In genomic region chr2:219433666-219434467, GRCh38 we compare ENCODE assay signal across 9 cellular contexts. TPM values are rescaled to one million over a fixed set of nuclear protein-coding genes. Genes with fewer than 3 reads are reported as not detected.
A peak's percentile ranks its signal among the peaks of the same experiment; 100 is the strongest.
DNase-seq lines count a peak whose midpoint lies in the region; ATAC-seq and TF ChIP-seq lines count a peak whose summit lies in the region.
"Had no signal": no experiment of that assay in that cellular context is flagged by ENCODE, and none has a peak within 500 bp of the region (broad histone marks: within the 10 kb centered on the region; RNA-seq: fewer than 3 reads in every experiment).

No MANE protein-coding gene starts in this region.

- H3K9me3 Mint-ChIP-seq in CD4-positive, alpha-beta T cell, result no peaks in the 10 kb centered on the region
- no peaks in the 10 kb centered on the region for H3K9me3 Mint-ChIP-seq in WTC11

- H3K36me3 ChIP-seq in right atrium auricular region, result no peaks in the 10 kb centered on the region

- H3K27ac ChIP-seq in CD4-positive, alpha-beta T cell (ENCODE audit: low read depth, low read length), result no peak overlapping the region
- peak overlapping the region; percentile 89 to 93 for H3K27ac ChIP-seq in right atrium auricular region

- H3K4me3 ChIP-seq in right atrium auricular region, result peak overlapping the region; percentile 46 to 58

- no peak for TF ChIP-seq CTCF in CD4-positive, alpha-beta T cell (IDR thresholded peaks at IDR 0.05)
- TF ChIP-seq CTCF in WTC11 (IDR thresholded peaks at IDR 0.05) (peak; percentile 66), right atrium auricular region (IDR thresholded peaks at IDR 0.05) (peak; percentile 22 to 58)

- peaks cover 27% of the 10 kb centered on the region for H3K27me3 ChIP-seq in CD4-positive, alpha-beta T cell (ENCODE audit: control insufficient read depth, insufficient read depth, low read length)
- no peaks in the 10 kb centered on the region for H3K27me3 ChIP-seq in right atrium auricular region

- H3K4me1 ChIP-seq in right atrium auricular region, result peaks cover 0 to 30% of the 10 kb centered on the region in 2 donors

- ATAC-seq in CD4-positive, alpha-beta T cell (ENCODE audit: poor library complexity), result peak; percentile 52
- ATAC-seq in WTC11 (peak; percentile 82), HG02981 (IDR thresholded peaks at IDR 0.05; ENCODE audit: unreplicated experiment) (no peak), GM19463 (IDR thresholded peaks at IDR 0.05; ENCODE audit: unreplicated experiment) (no peak), GM21529 (IDR thresholded peaks at IDR 0.05; ENCODE audit: unreplicated experiment) (no peak)
- ATAC-seq in stimulated activated naive CD8-positive, alpha-beta T cell treated with anti-CD3 and anti-CD28 coated beads, Interleukin-15, Interleukin-2, amounts not matched to agents 100 U/mL and 50 U/mL, for 24 hours, result peak; percentile 11

- POLR2A ChIA-PET in CD4-positive, alpha-beta T cell (lab: Charles Lee), result interaction anchor here (1.7 kb wide), 1 partner anchor 64 kb away, joined by 4 read pairs; no protein-coding TSS in a partner anchor
- POLR2A ChIA-PET in WTC11 (lab: Charles Lee), result interaction anchor here (0.7 to 1.4 kb wide), 3 partner anchors 14 to 46 kb away, joined by 4 to 5 read pairs (median 4); partner anchors contain the start of gene DNPEP

- CTCF ChIA-PET in CD4-positive, alpha-beta T cell (lab: Charles Lee), result no interaction called here
- CTCF ChIA-PET in WTC11 (lab: Charles Lee), result interaction anchor here (0.6 to 6.7 kb wide), 39 partner anchors 8 to 222 kb away, joined by 3 to 119 read pairs (median 8); partner anchors contain the start of genes CHPF, DES, DNAJB2 and DNPEP

- H3K9me3 ChIP-seq in CD4-positive, alpha-beta T cell (ENCODE audit: control insufficient read depth, low read length), result no peaks in the 10 kb centered on the region
- no peaks in the 10 kb centered on the region for H3K9me3 ChIP-seq in right atrium auricular region

- no peaks in the 10 kb centered on the region for H3K4me1 Mint-ChIP-seq in CD4-positive, alpha-beta T cell (ENCODE audit: low read depth)
- peaks cover 8% of the 10 kb centered on the region for H3K4me1 Mint-ChIP-seq in WTC11

- peaks cover 32% of the 10 kb centered on the region for H3K27me3 Mint-ChIP-seq in CD4-positive, alpha-beta T cell
- peaks cover 15% of the 10 kb centered on the region for H3K27me3 Mint-ChIP-seq in WTC11 (ENCODE audit: low read depth)

- H3K27ac Mint-ChIP-seq in CD4-positive, alpha-beta T cell, result no peak overlapping the region
- H3K27ac Mint-ChIP-seq in WTC11, result 0 out of 2 replicates have a peak overlapping the region, but pooled peaks have one; percentile 33

- intact Hi-C loops in CD4-positive, alpha-beta T cell (cut with DNase I, micrococcal nuclease), result loop anchor here in 1 of 2 experiments (1.0 kb wide), 1 partner anchor 31 kb away; no protein-coding TSS in a partner anchor

- H3K4me3 Mint-ChIP-seq in CD4-positive, alpha-beta T cell, result no peak overlapping the region
- H3K4me3 Mint-ChIP-seq in WTC11, result peak overlapping the region; percentile 71

- no peaks in the 10 kb centered on the region for H3K36me3 Mint-ChIP-seq in CD4-positive, alpha-beta T cell (ENCODE audit: low read depth)
- H3K36me3 Mint-ChIP-seq in WTC11, result no peaks in the 10 kb centered on the region

- no peak for DNase-seq in CD4-positive, alpha-beta T cell
- peak; percentile 25 for DNase-seq in HK-2 (ENCODE audit: unreplicated experiment)
- DNase-seq in WTC11 (ENCODE audit: low spot score), result peak; percentile 88
- no peak for DNase-seq in right atrium auricular region (ENCODE audit: low spot score)
- peak; percentile 60 for DNase-seq in stimulated activated naive CD8-positive, alpha-beta T cell treated with anti-CD3 and anti-CD28 coated beads, Interleukin-15, Interleukin-2, amounts not matched to agents 100 U/mL and 50 U/mL, for 24 hours

TF ChIP-seq in WTC11, 78 proteins besides CTCF, POLR2A, EP300 and RAD21:
- 0 out of 2 replicates have a peak, but pooled peaks have one; percentile 52 for TF ChIP-seq NFE2L1 (CRISPR knock-in tag; IDR thresholded peaks at IDR 0.05)
- TF ChIP-seq SMAD3 (CRISPR knock-in tag; IDR thresholded peaks at IDR 0.05; ENCODE audit: borderline replicate concordance), result no peak
- TF ChIP-seq ZNF317 (CRISPR knock-in tag; IDR thresholded peaks at IDR 0.05; ENCODE audit: borderline replicate concordance, low read depth), result no peak
- TF ChIP-seq, protein P1, sequence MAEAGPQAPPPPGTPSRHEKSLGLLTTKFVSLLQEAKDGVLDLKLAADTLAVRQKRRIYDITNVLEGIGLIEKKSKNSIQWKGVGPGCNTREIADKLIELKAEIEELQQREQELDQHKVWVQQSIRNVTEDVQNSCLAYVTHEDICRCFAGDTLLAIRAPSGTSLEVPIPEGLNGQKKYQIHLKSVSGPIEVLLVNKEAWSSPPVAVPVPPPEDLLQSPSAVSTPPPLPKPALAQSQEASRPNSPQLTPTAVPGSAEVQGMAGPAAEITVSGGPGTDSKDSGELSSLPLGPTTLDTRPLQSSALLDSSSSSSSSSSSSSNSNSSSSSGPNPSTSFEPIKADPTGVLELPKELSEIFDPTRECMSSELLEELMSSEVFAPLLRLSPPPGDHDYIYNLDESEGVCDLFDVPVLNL (CRISPR knock-in tag; IDR thresholded peaks at IDR 0.05; ENCODE audit: borderline replicate concordance, low read depth), result no peak
- no peak for TF ChIP-seq ZNF121 (CRISPR knock-in tag; IDR thresholded peaks at IDR 0.05)
- no peak for TF ChIP-seq ZNF232 (CRISPR knock-in tag; IDR thresholded peaks at IDR 0.05)
- TF ChIP-seq, protein P2, sequence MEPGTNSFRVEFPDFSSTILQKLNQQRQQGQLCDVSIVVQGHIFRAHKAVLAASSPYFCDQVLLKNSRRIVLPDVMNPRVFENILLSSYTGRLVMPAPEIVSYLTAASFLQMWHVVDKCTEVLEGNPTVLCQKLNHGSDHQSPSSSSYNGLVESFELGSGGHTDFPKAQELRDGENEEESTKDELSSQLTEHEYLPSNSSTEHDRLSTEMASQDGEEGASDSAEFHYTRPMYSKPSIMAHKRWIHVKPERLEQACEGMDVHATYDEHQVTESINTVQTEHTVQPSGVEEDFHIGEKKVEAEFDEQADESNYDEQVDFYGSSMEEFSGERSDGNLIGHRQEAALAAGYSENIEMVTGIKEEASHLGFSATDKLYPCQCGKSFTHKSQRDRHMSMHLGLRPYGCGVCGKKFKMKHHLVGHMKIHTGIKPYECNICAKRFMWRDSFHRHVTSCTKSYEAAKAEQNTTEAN (CRISPR knock-in tag; IDR thresholded peaks at IDR 0.05), result peak; percentile 67; the same call in 1 of the 2 replicates
- TF ChIP-seq ATF3 (CRISPR knock-in tag; conservative IDR thresholded peaks at IDR 0.05), result no peak
- TF ChIP-seq SP1 (CRISPR knock-in tag; conservative IDR thresholded peaks at IDR 0.05), result peak; percentile 66
- no peak for TF ChIP-seq TEAD1 (CRISPR knock-in tag; IDR thresholded peaks at IDR 0.05)
- TF ChIP-seq PRDM15 (CRISPR knock-in tag; IDR thresholded peaks at IDR 0.05), result peak; percentile 98
- no peak for TF ChIP-seq USF1 (CRISPR knock-in tag; IDR thresholded peaks at IDR 0.05)
- 0 out of 2 replicates have a peak, but pooled peaks have one; percentile 50 for TF ChIP-seq MYBL2 (CRISPR knock-in tag; IDR thresholded peaks at IDR 0.05)
- TF ChIP-seq ZNF671 (CRISPR knock-in tag; IDR thresholded peaks at IDR 0.05), result no peak
- TF ChIP-seq FOXP1 (CRISPR knock-in tag; IDR thresholded peaks at IDR 0.05; ENCODE audit: borderline replicate concordance), result no peak
- TF ChIP-seq ESRRA (CRISPR knock-in tag; IDR thresholded peaks at IDR 0.05; ENCODE audit: borderline replicate concordance), result no peak

RNA-seq across cellular contexts. Expression of gene SPEG, which starts 0.8 kb away (rescaled TPM):
- total RNA-seq in CD4-positive, alpha-beta T cell, result 10 to 100 TPM; 15.3 to 17.7 TPM
- total RNA-seq in WTC11 (2021) (55.3 to 62.7 TPM (median 57.8 TPM) in 3 replicates), right atrium auricular region (10 to 100 TPM; 82.2 to 90.8 TPM)

RNA-seq across cellular contexts. Expression of gene DES, which starts 15.7 kb away (rescaled TPM):
- total RNA-seq in CD4-positive, alpha-beta T cell, result not detected
- total RNA-seq in WTC11 (2021) (1.6 to 3.5 TPM (median 2.8 TPM) in 3 replicates), right atrium auricular region (over 10,000 TPM; 12,280 to 13,654 TPM)
- total RNA-seq: glomerular endothelial cell had no signal

RNA-seq across cellular contexts. Expression of gene DNPEP, which starts 46.2 kb away (rescaled TPM):
- 10 to 100 TPM; 99.0 to 99.9 TPM for total RNA-seq in CD4-positive, alpha-beta T cell
- total RNA-seq in WTC11 (2021), result 65.8 to 70.2 TPM (median 67.6 TPM) in 3 replicates
- total RNA-seq in right atrium auricular region, result 10 to 100 TPM; 48.1 to 51.2 TPM

Comparison
In these comparisons a context has a peak if more than half of its experiments do, and no peak if none do; other contexts are left out.
1. ATAC-seq: peak in CD4-positive, alpha-beta T cell (single experiment), WTC11 (single experiment) and stimulated activated naive CD8-positive, alpha-beta T cell treated with anti-CD3 and anti-CD28 coated beads, Interleukin-15, Interleukin-2, amounts not matched to agents 100 U/mL and 50 U/mL, for 24 hours (single experiment); none in HG02981 (single experiment), GM19463 (single experiment) and GM21529 (single experiment).
2. DNase-seq: peak in HK-2 (single experiment), WTC11 (single experiment) and stimulated activated naive CD8-positive, alpha-beta T cell treated with anti-CD3 and anti-CD28 coated beads, Interleukin-15, Interleukin-2, amounts not matched to agents 100 U/mL and 50 U/mL, for 24 hours (single experiment); none in CD4-positive, alpha-beta T cell (0 of 10) and right atrium auricular region (single experiment).
3. RNA of gene DES, which starts 15.7 kb away (total RNA-seq): 12,280 to 13,654 TPM in right atrium auricular region; 1.6 to 3.5 TPM in WTC11 and not detected in CD4-positive, alpha-beta T cell; every median in the first group is over 1,000 times any median in the second.